ENCODE assay signal across 8 cellular contexts in the genomic region with DNA sequence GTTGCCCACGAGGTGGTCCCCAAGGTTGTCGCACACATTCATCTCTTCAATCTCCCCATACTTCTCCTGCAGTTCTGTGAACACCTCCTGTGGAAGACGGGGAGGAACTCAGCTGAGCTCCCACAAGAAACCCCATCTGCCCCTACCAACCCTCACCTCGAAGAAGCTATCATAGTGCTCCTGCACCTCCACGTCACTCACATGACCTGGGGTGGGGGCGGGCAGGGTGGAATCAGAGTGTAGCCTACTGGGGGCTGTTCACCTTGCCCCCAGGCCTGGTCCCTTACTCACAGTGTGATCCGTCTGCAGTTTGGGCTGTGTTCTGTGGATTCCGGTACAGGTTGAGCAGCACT. TPM values are rescaled to one million over a fixed set of nuclear protein-coding genes. Genes with fewer than 3 reads are reported as not detected.
A peak's percentile ranks its signal among the peaks of the same experiment; 100 is the strongest.
DNase-seq lines count a peak whose midpoint lies in the region; ATAC-seq and TF ChIP-seq lines count a peak whose summit lies in the region.

No MANE protein-coding gene starts in this region.

- H3K4me3 ChIP-seq in mesendoderm (ENCODE audit: low read length) (no peak overlapping the region), upper lobe of left lung (peak overlapping the region; percentile 63 to 91 (median 76))

- H3K27ac Mint-ChIP-seq in activated naive CD4-positive, alpha-beta T cell treated with anti-CD3 and anti-CD28 coated beads, Interleukin-2, amount 50 U/mL, for 24 hours: peak overlapping the region; percentile 97
- peak overlapping the region; percentile 99 to 100 (median 100) for H3K27ac Mint-ChIP-seq in brain

- no peak overlapping the region for H3K4ac ChIP-seq in mesendoderm (ENCODE audit: low read depth, low read length)

- H3K9me3 ChIP-seq in upper lobe of left lung: no peaks in the 10 kb centered on the region

- peaks cover 69% of the 10 kb centered on the region for H3K4me1 Mint-ChIP-seq in activated naive CD4-positive, alpha-beta T cell treated with anti-CD3 and anti-CD28 coated beads, Interleukin-2, amount 50 U/mL, for 24 hours
- peaks cover 68% of the 10 kb centered on the region for H3K4me1 Mint-ChIP-seq in brain

- H3K4me3 Mint-ChIP-seq in activated naive CD4-positive, alpha-beta T cell treated with anti-CD3 and anti-CD28 coated beads, Interleukin-2, amount 50 U/mL, for 24 hours: peak overlapping the region; percentile 91
- H3K4me3 Mint-ChIP-seq in brain: peak overlapping the region; percentile 97 to 99 (median 98)

- H3K27me3 ChIP-seq in mesendoderm (ENCODE audit: insufficient read depth, low read length, poor library complexity): no peaks in the 10 kb centered on the region
- H3K27me3 ChIP-seq in upper lobe of left lung: no peaks in the 10 kb centered on the region

- intact Hi-C loops in sciatic nerve (cut with DNase I): no loop called here

- no peak overlapping the region for H3K18ac ChIP-seq in mesendoderm (ENCODE audit: low read length)

- H3K27ac ChIP-seq in mesendoderm (ENCODE audit: low read depth, low read length) (no peak overlapping the region), upper lobe of left lung (peak overlapping the region; percentile 99 to 100 (median 100))

- TF ChIP-seq EP300 in upper lobe of left lung (IDR thresholded peaks at IDR 0.05): no peak

- H4K5ac ChIP-seq in mesendoderm (ENCODE audit: low read length): no peak overlapping the region

- TF ChIP-seq POLR2A in upper lobe of left lung (IDR thresholded peaks at IDR 0.05): no peak

- H3K36me3 ChIP-seq in mesendoderm (ENCODE audit: control insufficient read depth, insufficient read depth, low read length) (no peaks in the 10 kb centered on the region), upper lobe of left lung (peaks cover 0 to 4% (median 0%) of the 10 kb centered on the region in 4 donors)

- no peaks in the 10 kb centered on the region for H3K79me1 ChIP-seq in mesendoderm (ENCODE audit: low read length)

- no peak overlapping the region for H2BK15ac ChIP-seq in mesendoderm (replicated peaks; ENCODE audit: low read depth)

- H3K4me2 ChIP-seq in mesendoderm (ENCODE audit: low read length): peak overlapping the region; percentile 87

- H3K56ac ChIP-seq in mesendoderm (ENCODE audit: low read length): peak overlapping the region; percentile 71

- no peaks in the 10 kb centered on the region for H3K79me2 ChIP-seq in mesendoderm (ENCODE audit: control insufficient read depth, insufficient read depth, low read length)

- H3K4me1 ChIP-seq in mesendoderm (ENCODE audit: control insufficient read depth, low read depth, low read length) (no peaks in the 10 kb centered on the region), upper lobe of left lung (peaks cover 42 to 69% (median 53%) of the 10 kb centered on the region in 4 donors)

- no peak overlapping the region for H2BK120ac ChIP-seq in mesendoderm (ENCODE audit: low read depth, low read length)

- H3K36me3 Mint-ChIP-seq in activated naive CD4-positive, alpha-beta T cell treated with anti-CD3 and anti-CD28 coated beads, Interleukin-2, amount 50 U/mL, for 24 hours: peaks cover 2% of the 10 kb centered on the region
- H3K36me3 Mint-ChIP-seq in brain: peaks cover 5% of the 10 kb centered on the region

- ATAC-seq in upper lobe of left lung (ENCODE audit: low FRiP score in 2 of 2): no peak
- ATAC-seq in sciatic nerve: no peak
- no peak for ATAC-seq in GM18511 (IDR thresholded peaks at IDR 0.05; ENCODE audit: unreplicated experiment)
- ATAC-seq in GM18517 (IDR thresholded peaks at IDR 0.05; ENCODE audit: unreplicated experiment): no peak

- no peak for DNase-seq in activated naive CD4-positive, alpha-beta T cell treated with anti-CD3 and anti-CD28 coated beads, Interleukin-2, amount 50 U/mL, for 16 hours
- DNase-seq in mesendoderm (no peak), upper lobe of left lung (no peak), sciatic nerve (ENCODE audit: low spot score) (no peak)

- H4K8ac ChIP-seq in mesendoderm (ENCODE audit: low read depth, low read length): no peak overlapping the region

- TF ChIP-seq CTCF in brain (conservative IDR thresholded peaks at IDR 0.05) (no peak), upper lobe of left lung (IDR thresholded peaks at IDR 0.05) (no peak)

- H3K9ac ChIP-seq in mesendoderm (ENCODE audit: low read length): peak overlapping the region; percentile 60

- H3K23ac ChIP-seq in mesendoderm (ENCODE audit: low read length): no peak overlapping the region

- H3K9me3 Mint-ChIP-seq in activated naive CD4-positive, alpha-beta T cell treated with anti-CD3 and anti-CD28 coated beads, Interleukin-2, amount 50 U/mL, for 24 hours: no peaks in the 10 kb centered on the region
- H3K9me3 Mint-ChIP-seq in brain: peaks cover 0 to 2% (median 0%) of the 10 kb centered on the region in 5 experiments

- no CpG with 5 or more reads among the region's 8 CpGs for WGBS in mesendoderm (ENCODE audit: extremely low coverage, insufficient coverage, low lambda C conversion rate)
- 41 to 61% methylated on average over 5 to 8 of the region's 8 CpGs for WGBS in upper lobe of left lung, 2 donors

- no peaks in the 10 kb centered on the region for H3K27me3 Mint-ChIP-seq in activated naive CD4-positive, alpha-beta T cell treated with anti-CD3 and anti-CD28 coated beads, Interleukin-2, amount 50 U/mL, for 24 hours
- H3K27me3 Mint-ChIP-seq in brain: peaks cover 14% of the 10 kb centered on the region

- no peak overlapping the region for H2AK5ac ChIP-seq in mesendoderm (ENCODE audit: low read length)

- H2BK5ac ChIP-seq in mesendoderm (ENCODE audit: low read length): no peak overlapping the region

RNA-seq across cellular contexts. Expression of a gene that starts 0.9 kb away (rescaled TPM):
- polyA plus RNA-seq in brain (ENCODE audit: insufficient read depth, low read depth, low replicate concordance): 20.6 TPM
- 13.7 TPM for polyA plus RNA-seq in mesendoderm (2013, experiment 1 of 2)
- 14.2 TPM for polyA plus RNA-seq in mesendoderm (2013, experiment 2 of 2)
- total RNA-seq in upper lobe of left lung (100 to 1,000 TPM in 1 of 6 donors, 10 to 100 TPM in 4, 1 to 10 TPM in 1; 8.5 to 157 (median 22.0) TPM), sciatic nerve (22.9 TPM)

RNA-seq across cellular contexts. Expression of a gene that starts 1.1 kb away (rescaled TPM):
- polyA plus RNA-seq in brain (ENCODE audit: insufficient read depth, low read depth, low replicate concordance): 153 TPM
- polyA plus RNA-seq in mesendoderm (2013, experiment 1 of 2): 90.9 TPM
- polyA plus RNA-seq in mesendoderm (2013, experiment 2 of 2): 84.3 TPM
- 10 to 100 TPM; 43.4 to 60.9 (median 54.5) TPM for total RNA-seq in upper lobe of left lung
- 45.6 TPM for total RNA-seq in sciatic nerve

RNA-seq across cellular contexts. Expression of a gene that starts 2.1 kb away (rescaled TPM):
- polyA plus RNA-seq in brain (ENCODE audit: insufficient read depth, low read depth, low replicate concordance): 11.2 TPM
- 6.2 TPM for polyA plus RNA-seq in mesendoderm (2013, experiment 1 of 2)
- polyA plus RNA-seq in mesendoderm (2013, experiment 2 of 2): 5.7 TPM
- 10 to 100 TPM in 5 of 6 donors, 1 to 10 TPM in 1; 6.4 to 28.4 (median 18.8) TPM for total RNA-seq in upper lobe of left lung
- 10.8 TPM for total RNA-seq in sciatic nerve

RNA-seq across cellular contexts. Expression of a gene that starts 4.1 kb away (rescaled TPM):
- 21.2 TPM for polyA plus RNA-seq in brain (ENCODE audit: insufficient read depth, low read depth, low replicate concordance)
- polyA plus RNA-seq in mesendoderm (2013, experiment 1 of 2): 2.7 TPM
- 3.4 TPM for polyA plus RNA-seq in mesendoderm (2013, experiment 2 of 2)
- total RNA-seq in upper lobe of left lung: 10 to 100 TPM in 3 of 6 donors, 1 to 10 TPM in 3; 4.0 to 16.9 (median 10.9) TPM
- 12.3 TPM for total RNA-seq in sciatic nerve

RNA-seq across cellular contexts. Expression of a gene that starts 12.5 kb away (rescaled TPM):
- polyA plus RNA-seq in brain (ENCODE audit: insufficient read depth, low read depth, low replicate concordance): 25.1 TPM
- 1.3 TPM for polyA plus RNA-seq in mesendoderm (2013, experiment 1 of 2)
- polyA plus RNA-seq in mesendoderm (2013, experiment 2 of 2): 1.1 TPM
- total RNA-seq in upper lobe of left lung (10 to 100 TPM in 4 of 6 donors, 1 to 10 TPM in 2; 4.2 to 46.2 (median 18.4) TPM), sciatic nerve (79.7 TPM)
